In genomic region chr12:69879007-69879960, GRCh38 we compare ENCODE assay signal across 1 cellular context.
TF ChIP-seq lines count a peak whose summit lies in the region.

No MANE protein-coding gene starts in this region.

TF ChIP-seq in HepG2, 621 proteins besides CTCF, POLR2A, EP300 and RAD21 (continued from another document):
- TF ChIP-seq, protein P1, sequence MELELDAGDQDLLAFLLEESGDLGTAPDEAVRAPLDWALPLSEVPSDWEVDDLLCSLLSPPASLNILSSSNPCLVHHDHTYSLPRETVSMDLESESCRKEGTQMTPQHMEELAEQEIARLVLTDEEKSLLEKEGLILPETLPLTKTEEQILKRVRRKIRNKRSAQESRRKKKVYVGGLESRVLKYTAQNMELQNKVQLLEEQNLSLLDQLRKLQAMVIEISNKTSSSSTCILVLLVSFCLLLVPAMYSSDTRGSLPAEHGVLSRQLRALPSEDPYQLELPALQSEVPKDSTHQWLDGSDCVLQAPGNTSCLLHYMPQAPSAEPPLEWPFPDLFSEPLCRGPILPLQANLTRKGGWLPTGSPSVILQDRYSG (CRISPR knock-in tag; IDR thresholded peaks at IDR 0.05), result no peak
- TF ChIP-seq, protein P2, sequence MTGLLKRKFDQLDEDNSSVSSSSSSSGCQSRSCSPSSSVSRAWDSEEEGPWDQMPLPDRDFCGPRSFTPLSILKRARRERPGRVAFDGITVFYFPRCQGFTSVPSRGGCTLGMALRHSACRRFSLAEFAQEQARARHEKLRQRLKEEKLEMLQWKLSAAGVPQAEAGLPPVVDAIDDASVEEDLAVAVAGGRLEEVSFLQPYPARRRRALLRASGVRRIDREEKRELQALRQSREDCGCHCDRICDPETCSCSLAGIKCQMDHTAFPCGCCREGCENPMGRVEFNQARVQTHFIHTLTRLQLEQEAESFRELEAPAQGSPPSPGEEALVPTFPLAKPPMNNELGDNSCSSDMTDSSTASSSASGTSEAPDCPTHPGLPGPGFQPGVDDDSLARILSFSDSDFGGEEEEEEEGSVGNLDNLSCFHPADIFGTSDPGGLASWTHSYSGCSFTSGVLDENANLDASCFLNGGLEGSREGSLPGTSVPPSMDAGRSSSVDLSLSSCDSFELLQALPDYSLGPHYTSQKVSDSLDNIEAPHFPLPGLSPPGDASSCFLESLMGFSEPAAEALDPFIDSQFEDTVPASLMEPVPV (CRISPR knock-in tag; IDR thresholded peaks at IDR 0.05), result no peak
- TF ChIP-seq SUZ12 (IDR thresholded peaks at IDR 0.05; ENCODE audit: low read depth, low read length) (0 out of 2 replicates have a peak, but pooled peaks have one; percentile 4), MTA1 (CRISPR knock-in tag; IDR thresholded peaks at IDR 0.05; ENCODE audit: borderline replicate concordance) (no peak), ZNF598 (CRISPR knock-in tag; IDR thresholded peaks at IDR 0.05; ENCODE audit: borderline replicate concordance) (0 out of 2 replicates have a peak, but pooled peaks have one; percentile 28), HOXA7 (CRISPR knock-in tag; IDR thresholded peaks at IDR 0.05) (no peak), ATF4 (CRISPR knock-in tag; IDR thresholded peaks at IDR 0.05) (no peak), SAFB2 (CRISPR knock-in tag; IDR thresholded peaks at IDR 0.05; ENCODE audit: borderline replicate concordance, low read depth) (no peak), RBM22 (optimal IDR thresholded peaks at IDR 0.05; ENCODE audit: low read length) (no peak), ZNF451 (CRISPR knock-in tag; IDR thresholded peaks at IDR 0.05) (no peak), PHF5A (CRISPR knock-in tag; IDR thresholded peaks at IDR 0.05; ENCODE audit: low read depth, unreplicated experiment) (no peak), KLF9 (CRISPR knock-in tag; IDR thresholded peaks at IDR 0.05; ENCODE audit: low read depth) (no peak), GATA4 (IDR thresholded peaks at IDR 0.05; ENCODE audit: borderline replicate concordance, low read depth) (no peak), AHR (CRISPR knock-in tag; IDR thresholded peaks at IDR 0.05) (no peak), CHD2 (IDR thresholded peaks at IDR 0.05; ENCODE audit: low read depth, low read length) (peak; percentile 40; the same call in 1 of the 2 replicates), HES4 (CRISPR knock-in tag; IDR thresholded peaks at IDR 0.05; ENCODE audit: borderline replicate concordance) (no peak), KLF15 (CRISPR knock-in tag; IDR thresholded peaks at IDR 0.05; ENCODE audit: borderline replicate concordance) (no peak), ELF4 (CRISPR knock-in tag; IDR thresholded peaks at IDR 0.05; ENCODE audit: borderline replicate concordance) (no peak), STAG1 (CRISPR knock-in tag; IDR thresholded peaks at IDR 0.05) (peak; percentile 93), SMC3 (IDR thresholded peaks at IDR 0.05; ENCODE audit: low read length) (peak; percentile 85), MNT (IDR thresholded peaks at IDR 0.05) (no peak)
- TF ChIP-seq, protein P3, sequence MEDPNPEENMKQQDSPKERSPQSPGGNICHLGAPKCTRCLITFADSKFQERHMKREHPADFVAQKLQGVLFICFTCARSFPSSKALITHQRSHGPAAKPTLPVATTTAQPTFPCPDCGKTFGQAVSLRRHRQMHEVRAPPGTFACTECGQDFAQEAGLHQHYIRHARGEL (CRISPR knock-in tag; IDR thresholded peaks at IDR 0.05), result no peak
